In genomic region chr2:158482594-158482993, GRCh38 we compare ENCODE assay signal across 1 cellular context.
TF ChIP-seq lines count a peak whose summit lies in the region.

No MANE protein-coding gene starts in this region.

TF ChIP-seq in K562, 482 proteins besides CTCF, POLR2A, EP300 and RAD21:
- TF ChIP-seq ZSCAN32 (CRISPR knock-in tag; IDR thresholded peaks at IDR 0.05): no peak
- 0 out of 2 replicates have a peak, but pooled peaks have one; percentile 25 for TF ChIP-seq ARID1B (IDR thresholded peaks at IDR 0.05)
- TF ChIP-seq ZNF311 (CRISPR knock-in tag; IDR thresholded peaks at IDR 0.05): no peak
- no peak for TF ChIP-seq TRIM24 (IDR thresholded peaks at IDR 0.05)
- peak; percentile 20; the same call in 1 of the 2 replicates for TF ChIP-seq JUN (IDR thresholded peaks at IDR 0.05; ENCODE audit: borderline replicate concordance, low read depth, low read length)
- TF ChIP-seq JUN (CRISPR knock-in tag; IDR thresholded peaks at IDR 0.05; ENCODE audit: borderline replicate concordance): no peak
- TF ChIP-seq ZNF384 (IDR thresholded peaks at IDR 0.05; ENCODE audit: low read depth, low read length): peak; percentile 58; the same call in 1 of the 2 replicates
- peak; percentile 33; the same call in 1 of the 2 replicates for TF ChIP-seq JUND (IDR thresholded peaks at IDR 0.05; ENCODE audit: borderline replicate concordance, low read depth, low read length)
- no peak for TF ChIP-seq JUND (tag; IDR thresholded peaks at IDR 0.05; ENCODE audit: borderline replicate concordance, low read depth, low read length)
